14 cellular contexts compared by ENCODE assay signal in the genomic region with DNA sequence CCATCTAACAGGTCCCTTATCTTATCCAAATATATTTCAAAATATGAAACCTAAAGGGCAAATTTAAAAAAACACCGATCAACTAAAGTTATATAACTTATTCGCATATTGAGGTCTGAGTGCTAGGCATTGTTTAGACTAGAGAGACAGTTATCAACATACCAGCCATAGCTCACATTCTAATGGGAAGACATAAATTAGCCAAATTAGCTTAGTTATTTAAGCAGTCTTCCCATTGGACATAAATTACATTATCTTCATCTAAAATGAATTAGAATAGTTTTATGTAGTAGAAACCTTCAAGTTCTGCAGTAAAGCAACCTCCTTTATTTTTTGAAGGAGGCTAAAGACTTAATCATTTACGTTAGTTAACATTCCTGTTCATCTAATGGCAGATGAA.
"Had no signal": no experiment of that assay in that cellular context is flagged by ENCODE, and none has a peak within 500 bp of the region (broad histone marks: within the 10 kb centered on the region; RNA-seq: fewer than 3 reads in every experiment).

No MANE protein-coding gene starts in this region.

- DNase-seq: activated CD8-positive, alpha-beta memory T cell treated with anti-CD3 and anti-CD28 coated beads, Interleukin-2, amount 10 ng/mL, durations not matched to agents 7 days and 5 days; activated effector memory CD4-positive, alpha-beta T cell treated with anti-CD3 and anti-CD28 coated beads, Interleukin-2, amount 50 U/mL, for 16 hours; activated T-cell treated with anti-CD3 and anti-CD28 coated beads, Interleukin-2, amount 50 U/mL, for 4 hours; anterior cingulate cortex; lower lobe of right lung; natural killer cell; right lobe of liver; stimulated activated CD4-positive, alpha-beta T cell treated with anti-CD3 and anti-CD28 coated beads, Interleukin-2, amount 100 ng/mL, for 24 hours; stimulated activated naive CD4-positive, alpha-beta T cell; substantia nigra; T-helper 17 cell; transverse colon had no signal

- H3K27me3 ChIP-seq: right lobe of liver, transverse colon had no signal

- H3K27me3 Mint-ChIP-seq: activated CD8-positive, alpha-beta memory T cell treated with anti-CD3 and anti-CD28 coated beads, Interleukin-2, amount 10 ng/mL, durations not matched to agents 7 days and 5 days; activated naive CD8-positive, alpha-beta T cell; progenitor cell of endocrine pancreas; T-helper 17 cell had no signal

- H3K9me3 ChIP-seq: lower lobe of right lung, right lobe of liver, transverse colon had no signal

- ATAC-seq: activated CD8-positive, alpha-beta memory T cell treated with anti-CD3 and anti-CD28 coated beads, Interleukin-2, amount 10 ng/mL, durations not matched to agents 7 days and 5 days; activated T-cell treated with anti-CD3 and anti-CD28 coated beads, Interleukin-2, amount 50 U/mL, for 4 hours; lower lobe of right lung; natural killer cell; right lobe of liver; T-helper 17 cell had no signal

- H3K4me3 ChIP-seq: lower lobe of right lung, right lobe of liver, transverse colon had no signal

- H3K27ac Mint-ChIP-seq: activated CD8-positive, alpha-beta memory T cell treated with anti-CD3 and anti-CD28 coated beads, Interleukin-2, amount 10 ng/mL, durations not matched to agents 7 days and 5 days; activated naive CD8-positive, alpha-beta T cell had no signal

- H3K27ac ChIP-seq: lower lobe of right lung, right lobe of liver had no signal

- H3K9me3 Mint-ChIP-seq: activated T-cell treated with anti-CD3 and anti-CD28 coated beads, Interleukin-2, amount 50 U/mL, for 4 hours; natural killer cell had no signal

- H3K4me1 ChIP-seq: right lobe of liver had no signal

- H3K4me3 Mint-ChIP-seq: activated CD8-positive, alpha-beta memory T cell treated with anti-CD3 and anti-CD28 coated beads, Interleukin-2, amount 10 ng/mL, durations not matched to agents 7 days and 5 days; activated naive CD8-positive, alpha-beta T cell; activated T-cell treated with anti-CD3 and anti-CD28 coated beads, Interleukin-2, amount 50 U/mL, for 4 hours; natural killer cell; T-helper 17 cell had no signal
